In the genomic region with DNA sequence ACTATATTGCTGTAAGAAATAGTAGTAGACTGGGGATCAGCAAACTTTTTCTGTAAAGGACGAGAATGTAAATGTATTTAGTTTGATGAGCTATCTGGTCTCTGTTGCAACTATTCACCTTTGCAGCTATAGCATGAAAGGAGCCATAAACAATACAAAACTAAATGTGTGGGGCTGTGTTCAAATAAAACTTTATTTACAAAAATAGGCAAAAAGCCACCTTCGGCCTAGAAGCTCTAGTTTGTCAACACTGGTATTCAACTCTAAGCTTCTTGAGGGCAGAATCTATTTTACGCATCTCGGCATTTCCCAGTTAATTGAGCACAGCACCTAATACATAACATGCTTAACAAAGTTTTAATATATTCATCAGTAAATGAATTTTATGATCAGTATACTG, we compare ENCODE assay signal across 10 cellular contexts.
A peak's percentile ranks its signal among the peaks of the same experiment; 100 is the strongest.
DNase-seq lines count a peak whose midpoint lies in the region; ATAC-seq and TF ChIP-seq lines count a peak whose summit lies in the region.
"Had no signal": no experiment of that assay in that cellular context is flagged by ENCODE, and none has a peak within 500 bp of the region (broad histone marks: within the 10 kb centered on the region; RNA-seq: fewer than 3 reads in every experiment).

No MANE protein-coding gene starts in this region.

- H3K4me3 ChIP-seq in HUES48 (ENCODE audit: low read depth, low read length) (no peak overlapping the region), RWPE2 (ENCODE audit: severe bottlenecking) (no peak overlapping the region), endodermal cell (ENCODE audit: low read length) (no peak overlapping the region), hepatocyte (no peak overlapping the region)
- H3K4me3 ChIP-seq: BLaER1 had no signal

- DNase-seq in RWPE2 (ENCODE audit: low spot score) (no peak), endodermal cell (no peak), NCI-H1048 (lab: John Stamatoyannopoulos, UW) (no peak), hepatocyte (ENCODE audit: low spot score) (no peak)
- DNase-seq: CD8-positive, alpha-beta memory T cell; Karpas-422 had no signal

- H3K9me3 Mint-ChIP-seq in endodermal cell, result no peaks in the 10 kb centered on the region

- no peak overlapping the region for H3K4me3 Mint-ChIP-seq in endodermal cell
- H3K4me3 Mint-ChIP-seq: CD8-positive, alpha-beta memory T cell had no signal

- no peaks in the 10 kb centered on the region for H3K9me2 ChIP-seq in hepatocyte (replicated peaks; ENCODE audit: insufficient read depth)

- no peaks in the 10 kb centered on the region for H3K79me2 ChIP-seq in hepatocyte

- H3K36me3 ChIP-seq in HUES48 (ENCODE audit: control insufficient read depth, insufficient read depth, low read length) (peaks cover 19% of the 10 kb centered on the region), RWPE2 (ENCODE audit: low read depth) (no peaks in the 10 kb centered on the region), endodermal cell (ENCODE audit: control insufficient read depth, insufficient read depth, low read length) (peaks cover 41% of the 10 kb centered on the region), hepatocyte (replicated peaks; ENCODE audit: insufficient read depth, low read depth) (no peaks in the 10 kb centered on the region)
- H3K36me3 ChIP-seq: BLaER1 had no signal

- H3K36me3 Mint-ChIP-seq in endodermal cell (ENCODE audit: low read depth), result peaks cover 37% of the 10 kb centered on the region
- H3K36me3 Mint-ChIP-seq: CD8-positive, alpha-beta memory T cell had no signal

- peak overlapping the region; percentile 48 for H3K27ac Mint-ChIP-seq in endodermal cell
- H3K27ac Mint-ChIP-seq: CD8-positive, alpha-beta memory T cell had no signal

- H3K9me3 ChIP-seq in HUES48 (ENCODE audit: control insufficient read depth, insufficient read depth, low read length), result no peaks in the 10 kb centered on the region
- no peaks in the 10 kb centered on the region for H3K9me3 ChIP-seq in RWPE2 (ENCODE audit: severe bottlenecking)
- no peaks in the 10 kb centered on the region for H3K9me3 ChIP-seq in endodermal cell (ENCODE audit: control insufficient read depth, low read length)
- no peaks in the 10 kb centered on the region for H3K9me3 ChIP-seq in hepatocyte (ENCODE audit: low read depth)
- H3K9me3 ChIP-seq: BLaER1 had no signal

- H3K4me1 ChIP-seq in HUES48 (ENCODE audit: control insufficient read depth, insufficient read depth, low read length) (peaks cover 21% of the 10 kb centered on the region), RWPE2 (ENCODE audit: insufficient read depth, poor library complexity, severe bottlenecking) (peaks cover 20% of the 10 kb centered on the region), endodermal cell (ENCODE audit: control insufficient read depth, insufficient read depth, low read length) (peaks cover 6% of the 10 kb centered on the region), hepatocyte (ENCODE audit: insufficient read depth) (no peaks in the 10 kb centered on the region)
- H3K4me1 ChIP-seq: BLaER1 had no signal

- WGBS in endodermal cell (ENCODE audit: insufficient coverage in 1 of 2, insufficient read length in 1 of 2), 2 experiments, result 93 to 100% methylated on average over 2 to 4 of the region's 4 CpGs
- 97% methylated on average over 4 of the region's 4 CpGs for WGBS in hepatocyte (ENCODE audit: low lambda C conversion rate, missing lambda C conversion rate)

- H2AFZ ChIP-seq in hepatocyte, result no peak overlapping the region

- no peak for TF ChIP-seq CTCF in RWPE2 (IDR thresholded peaks at IDR 0.05; ENCODE audit: poor library complexity, severe bottlenecking)
- no peak for TF ChIP-seq CTCF in endodermal cell (conservative IDR thresholded peaks at IDR 0.05)
- no peak for TF ChIP-seq CTCF in hepatocyte (IDR thresholded peaks at IDR 0.05; ENCODE audit: poor library complexity)

- H3K9ac ChIP-seq in HUES48 (ENCODE audit: low read depth, low read length) (0 out of 2 replicates have a peak overlapping the region, but pooled peaks have one; percentile 6), endodermal cell (ENCODE audit: extremely low read depth, low read length, poor library complexity, severe bottlenecking) (no peak overlapping the region)
- H3K9ac ChIP-seq: BLaER1 had no signal

- no peak overlapping the region for H3K4me2 ChIP-seq in hepatocyte
- H3K4me2 ChIP-seq: BLaER1 had no signal

- H3K27me3 ChIP-seq in HUES48 (ENCODE audit: control insufficient read depth, insufficient read depth, low read length) (no peaks in the 10 kb centered on the region), RWPE2 (ENCODE audit: insufficient read depth, poor library complexity, severe bottlenecking) (no peaks in the 10 kb centered on the region), endodermal cell (ENCODE audit: control insufficient read depth, insufficient read depth, low read length, poor library complexity, severe bottlenecking) (no peaks in the 10 kb centered on the region), hepatocyte (no peaks in the 10 kb centered on the region)
- H3K27me3 ChIP-seq: BLaER1 had no signal

- ATAC-seq in RWPE2 (ENCODE audit: low read depth) (no peak), GM21526 (IDR thresholded peaks at IDR 0.05; ENCODE audit: low FRiP score, unreplicated experiment) (no peak)
- ATAC-seq: HepG2 had no signal

- H3K27me3 Mint-ChIP-seq in endodermal cell (ENCODE audit: insufficient read depth), result no peaks in the 10 kb centered on the region
- H3K27me3 Mint-ChIP-seq: CD8-positive, alpha-beta memory T cell had no signal

- peaks cover 45% of the 10 kb centered on the region for H3K4me1 Mint-ChIP-seq in endodermal cell
- H3K4me1 Mint-ChIP-seq: CD8-positive, alpha-beta memory T cell had no signal

- no peaks in the 10 kb centered on the region for H4K20me1 ChIP-seq in hepatocyte (ENCODE audit: insufficient read depth, poor library complexity, severe bottlenecking)
- H4K20me1 ChIP-seq: BLaER1 had no signal

- H3K27ac ChIP-seq in HUES48 (ENCODE audit: low read depth, low read length) (peak overlapping the region; percentile 94), RWPE2 (ENCODE audit: poor library complexity, severe bottlenecking) (peak overlapping the region; percentile 89), endodermal cell (ENCODE audit: low read depth, low read length) (no peak overlapping the region), hepatocyte (no peak overlapping the region)
- H3K27ac ChIP-seq: BLaER1 had no signal

Comparison
In these comparisons a context has a peak if more than half of its experiments do, and no peak if none do; other contexts are left out.
1. H3K27ac ChIP-seq: peak in HUES48 (single experiment) and RWPE2 (single experiment); none in endodermal cell (single experiment) and hepatocyte (single experiment).